ENCODE assay signal across 1 cellular context in genomic region chr19:16456652-16457194, GRCh38.
TF ChIP-seq lines count a peak whose summit lies in the region.

No MANE protein-coding gene starts in this region.

TF ChIP-seq in endothelial cell of umbilical vein, 7 proteins besides CTCF, POLR2A, EP300 and RAD21 (continued from another document):
- TF ChIP-seq FOS (IDR thresholded peaks at IDR 0.05; ENCODE audit: borderline replicate concordance, insufficient read depth, low read length) (no peak), MYC (IDR thresholded peaks at IDR 0.05; ENCODE audit: low read depth, low read length) (no peak)
